In genomic region chr6:142722010-142722409, GRCh38 we compare ENCODE assay signal across 12 cellular contexts.
"Had no signal": no experiment of that assay in that cellular context is flagged by ENCODE, and none has a peak within 500 bp of the region (broad histone marks: within the 10 kb centered on the region; RNA-seq: fewer than 3 reads in every experiment).

No MANE protein-coding gene starts in this region.

- H3K4me3 ChIP-seq: gastroesophageal sphincter, testis had no signal

- H3K36me3 ChIP-seq: gastroesophageal sphincter had no signal

- DNase-seq: activated CD4-positive, alpha-beta memory T cell treated with anti-CD3 and anti-CD28 coated beads, Interleukin-2, amount 10 ng/mL, durations not matched to agents 7 days and 5 days; activated CD8-positive, alpha-beta memory T cell treated with anti-CD3 and anti-CD28 coated beads, Interleukin-2, amount 50 U/mL, for 4 hours; activated gamma-delta T cell treated with Interleukin-2 at 50 U/mL for 16 hours; activated naive CD8-positive, alpha-beta T cell treated with anti-CD3 and anti-CD28 coated beads for 36 hours; activated T-cell treated with anti-CD3 and anti-CD28 coated beads, Interleukin-2, amount 50 U/mL, for 72 hours; anterior cingulate cortex; cerebellar nuclear complex; mesendoderm; stimulated activated CD4-positive, alpha-beta T cell treated with anti-CD3 and anti-CD28 coated beads, Interleukin-15, amount 100 ng/mL, for 24 hours; stimulated activated CD4-positive, alpha-beta T cell treated with anti-CD3 and anti-CD28 coated beads, Interleukin-4, amount 100 ng/mL, for 24 hours; testis had no signal

- H3K4me1 ChIP-seq: gastroesophageal sphincter, testis had no signal

- H3K27me3 ChIP-seq: gastroesophageal sphincter, testis had no signal

- H3K27ac ChIP-seq: gastroesophageal sphincter, testis had no signal

- ATAC-seq: activated T-cell treated with anti-CD3 and anti-CD28 coated beads, Interleukin-2, amount 50 U/mL, for 72 hours; gastroesophageal sphincter had no signal
